In the genomic region with DNA sequence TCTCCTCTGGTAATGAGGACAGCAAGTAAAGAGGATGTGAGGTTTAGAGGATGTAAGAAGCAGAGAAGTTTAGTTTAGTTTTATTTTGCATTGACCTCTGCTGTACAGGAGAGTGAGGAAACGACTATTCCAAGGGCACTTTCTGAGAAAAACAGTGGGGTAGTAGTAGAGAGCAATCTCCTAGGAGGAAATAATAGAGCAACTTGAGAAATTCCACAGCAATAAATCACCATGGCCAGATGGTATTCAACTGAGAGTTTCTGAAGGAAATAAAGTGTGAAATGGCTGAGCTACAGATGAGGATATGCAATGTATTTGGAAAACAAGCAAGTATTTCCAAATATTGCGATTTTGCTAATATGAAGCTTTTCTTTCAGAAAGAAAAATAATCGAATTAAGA, we compare ENCODE assay signal across 14 cellular contexts.
DNase-seq lines count a peak whose midpoint lies in the region; ATAC-seq, FAIRE-seq and TF ChIP-seq lines count a peak whose summit lies in the region.
"Had no signal": no experiment of that assay in that cellular context is flagged by ENCODE, and none has a peak within 500 bp of the region (broad histone marks: within the 10 kb centered on the region; RNA-seq: fewer than 3 reads in every experiment).

No MANE protein-coding gene starts in this region.

- POLR2A ChIA-PET in AG04450 (lab: Yijun Ruan, JAX), result no interaction called here
- POLR2A ChIA-PET in activated CD4-positive, alpha-beta memory T cell treated with anti-CD3 and anti-CD28 coated beads for 36 hours (lab: Charles Lee), result no interaction called here

- CTCF ChIA-PET in AG04450 (lab: Charles Lee), result interaction anchor here (1.2 to 2.6 kb wide), 2 partner anchors 11 to 18 kb away, joined by 3 to 24 read pairs; no protein-coding TSS in a partner anchor
- CTCF ChIA-PET in activated CD4-positive, alpha-beta memory T cell treated with anti-CD3 and anti-CD28 coated beads for 36 hours (lab: Charles Lee), result interaction anchor here (1.1 kb wide), 1 partner anchor 17 kb away, joined by 6 read pairs; no protein-coding TSS in a partner anchor

- ATAC-seq in left colon, result peak; percentile 23
- ATAC-seq: sciatic nerve had no signal

- TF ChIP-seq CTCF in AG04450 (IDR thresholded peaks at IDR 0.05; ENCODE audit: low read depth, low read length) (no peak), bronchial epithelial cell (IDR thresholded peaks at IDR 0.05; ENCODE audit: insufficient read depth, low read length, severe bottlenecking) (no peak)

- no peaks in the 10 kb centered on the region for H3K4me1 Mint-ChIP-seq in activated CD4-positive, alpha-beta memory T cell treated with anti-CD3 and anti-CD28 coated beads for 36 hours (ENCODE audit: low read depth)

- DNase-seq in AG04450 (ENCODE audit: low read depth, low spot score), result peak; percentile 27
- DNase-seq in HS-5 (ENCODE audit: low read depth), result peak; percentile 63
- peak; percentile 63 for DNase-seq in bronchial epithelial cell (ENCODE audit: low read depth)
- no peak for DNase-seq in left colon
- DNase-seq in activated CD8-positive, alpha-beta memory T cell treated with anti-CD3 and anti-CD28 coated beads, Interleukin-2, amount 50 U/mL, for 4 hours, result no peak
- DNase-seq in activated CD4-positive, alpha-beta memory T cell treated with anti-CD3 and anti-CD28 coated beads for 36 hours, result no peak
- no peak for DNase-seq in NCI-H1105 treated with DMSO at 0.1 percent for 48 hours (lab: John Stamatoyannopoulos, UW)
- DNase-seq in NCI-H446 treated with DMSO at 0.1 percent for 48 hours (lab: John Stamatoyannopoulos, UW), result no peak
- DNase-seq: activated T-cell treated with anti-CD3 and anti-CD28 coated beads for 4 hours; C1 segment of cervical spinal cord; OCI-M1; stimulated activated CD8-positive, alpha-beta memory T cell treated with anti-CD3 and anti-CD28 coated beads, Interleukin-4, amount 100 ng/mL, for 48 hours had no signal

- intact Hi-C loops in left colon (cut with DNase I, micrococcal nuclease), result no loop called here
- intact Hi-C loops in activated CD4-positive, alpha-beta memory T cell treated with anti-CD3 and anti-CD28 coated beads for 36 hours (cut with micrococcal nuclease), result no loop called here

- H3K36me3 Mint-ChIP-seq in activated CD4-positive, alpha-beta memory T cell treated with anti-CD3 and anti-CD28 coated beads for 36 hours, result peaks cover 11% of the 10 kb centered on the region
- H3K36me3 Mint-ChIP-seq: brain had no signal

- H3K27me3 ChIP-seq in AG04450 (ENCODE audit: control insufficient read depth, insufficient read depth, low read length) (no peaks in the 10 kb centered on the region), bronchial epithelial cell (ENCODE audit: control insufficient read depth, insufficient read depth, low read length) (no peaks in the 10 kb centered on the region)

- no peaks in the 10 kb centered on the region for H3K36me3 ChIP-seq in bronchial epithelial cell (ENCODE audit: control insufficient read depth, insufficient read depth, low read length)

- no peak overlapping the region for H3K4me3 Mint-ChIP-seq in activated CD4-positive, alpha-beta memory T cell treated with anti-CD3 and anti-CD28 coated beads for 36 hours
- H3K4me3 Mint-ChIP-seq: brain had no signal

- H3K27me3 Mint-ChIP-seq in activated CD4-positive, alpha-beta memory T cell treated with anti-CD3 and anti-CD28 coated beads for 36 hours, result no peaks in the 10 kb centered on the region
- H3K27me3 Mint-ChIP-seq: brain had no signal

- peaks cover 4% of the 10 kb centered on the region for H3K9me3 Mint-ChIP-seq in activated CD4-positive, alpha-beta memory T cell treated with anti-CD3 and anti-CD28 coated beads for 36 hours

- no peak overlapping the region for H3K27ac ChIP-seq in AG04450 (ENCODE audit: low read depth, low read length)

- no peak for FAIRE-seq in bronchial epithelial cell (lab: Jason Lieb, UNC)

- H3K9me3 ChIP-seq in AG04450 (ENCODE audit: control insufficient read depth, insufficient read depth, low read length), result no peaks in the 10 kb centered on the region

- no peak overlapping the region for H3K27ac Mint-ChIP-seq in activated CD4-positive, alpha-beta memory T cell treated with anti-CD3 and anti-CD28 coated beads for 36 hours
- H3K27ac Mint-ChIP-seq: brain had no signal

- no peak overlapping the region for H3K4me3 ChIP-seq in AG04450 (ENCODE audit: low read depth, low read length)
- no peak overlapping the region for H3K4me3 ChIP-seq in bronchial epithelial cell (ENCODE audit: low read depth, low read length)

Comparison
In these comparisons a context has a peak if more than half of its experiments do, and no peak if none do; other contexts are left out.
1. DNase-seq: peak in AG04450 (single experiment), HS-5 (single experiment) and bronchial epithelial cell (single experiment); none in left colon (0 of 2), activated CD8-positive, alpha-beta memory T cell treated with anti-CD3 and anti-CD28 coated beads, Interleukin-2, amount 50 U/mL, for 4 hours (single experiment), activated CD4-positive, alpha-beta memory T cell treated with anti-CD3 and anti-CD28 coated beads for 36 hours (single experiment), NCI-H1105 treated with DMSO at 0.1 percent for 48 hours (single experiment) and NCI-H446 treated with DMSO at 0.1 percent for 48 hours (single experiment).